Comparison of ENCODE assay signal across 8 cellular contexts in the genomic region with DNA sequence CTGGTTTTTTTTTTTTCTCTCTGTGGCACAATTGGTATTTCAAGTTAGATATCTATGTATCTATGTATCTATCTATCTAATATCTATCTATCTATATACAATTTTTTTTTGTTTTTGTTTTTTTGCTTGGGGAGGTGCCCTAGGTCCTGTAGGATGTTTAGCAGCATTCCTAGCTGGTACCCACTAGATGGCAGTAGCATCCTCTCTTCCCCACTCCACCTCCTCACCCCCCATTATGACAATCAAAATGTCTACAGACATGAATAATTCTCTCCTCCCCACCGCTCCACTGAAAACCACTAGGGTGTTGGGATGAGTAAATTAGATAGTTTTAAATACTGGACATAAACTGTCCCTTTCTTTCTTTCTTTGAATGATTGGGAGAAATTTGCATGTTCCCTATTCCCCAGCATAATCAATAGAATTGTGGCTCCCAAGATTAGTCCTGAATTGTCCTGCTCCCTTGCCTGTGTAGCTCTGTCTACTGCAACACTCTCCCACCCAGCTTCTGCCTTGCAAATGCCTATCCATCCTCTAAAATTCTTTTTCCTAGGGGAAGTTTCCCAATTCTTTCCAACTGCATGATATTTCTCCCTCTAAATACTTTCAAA.
DNase-seq lines count a peak whose midpoint lies in the region; FAIRE-seq lines count a peak whose summit lies in the region.

No MANE protein-coding gene starts in this region.

- peaks cover 3% of the 10 kb centered on the region for H3K9me3 Mint-ChIP-seq in T-helper 2 cell treated with Interferon-gamma antibody and Interleukin-4, amounts not matched to agents 5 μg/mL and 100 μg/mL, for 36 hours

- in situ Hi-C loops in Caki2 (cut with HindIII; ENCODE audit: low pct_unique_long_range_greater_than_20kb, low sequenced_read_pairs), result no loop called here

- H3K36me3 Mint-ChIP-seq in T-helper 2 cell treated with Interferon-gamma antibody and Interleukin-4, amounts not matched to agents 5 μg/mL and 100 μg/mL, for 36 hours (ENCODE audit: low read depth), result no peaks in the 10 kb centered on the region

- no peak overlapping the region for H3K4me3 Mint-ChIP-seq in T-helper 2 cell treated with Interferon-gamma antibody and Interleukin-4, amounts not matched to agents 5 μg/mL and 100 μg/mL, for 36 hours

- FAIRE-seq in GM19239 (lab: Jason Lieb, UNC), result no peak

- no peak overlapping the region for H3K27ac Mint-ChIP-seq in T-helper 2 cell treated with Interferon-gamma antibody and Interleukin-4, amounts not matched to agents 5 μg/mL and 100 μg/mL, for 36 hours

- no peaks in the 10 kb centered on the region for H3K4me1 Mint-ChIP-seq in T-helper 2 cell treated with Interferon-gamma antibody and Interleukin-4, amounts not matched to agents 5 μg/mL and 100 μg/mL, for 36 hours (ENCODE audit: low read depth)

- H3K27me3 Mint-ChIP-seq in T-helper 2 cell treated with Interferon-gamma antibody and Interleukin-4, amounts not matched to agents 5 μg/mL and 100 μg/mL, for 36 hours (ENCODE audit: low read depth), result no peaks in the 10 kb centered on the region

- DNase-seq in Caki2 (ENCODE audit: low read depth) (peak; percentile 23), GM19239 (ENCODE audit: insufficient read length, low spot score) (peak; percentile 13), HS-5 (ENCODE audit: low read depth) (peak; percentile 23), SK-N-DZ (ENCODE audit: low spot score) (peak; percentile 52), glomerular visceral epithelial cell (ENCODE audit: extremely low spot score) (peak; percentile 66), T1000 (lab: John Stamatoyannopoulos, UW) (no peak)
- DNase-seq in T-helper 2 cell treated with Interferon-gamma antibody and Interleukin-4, amounts not matched to agents 5 μg/mL and 100 μg/mL, for 36 hours (ENCODE audit: low spot score), result no peak
- DNase-seq in stimulated activated CD4-positive, alpha-beta T cell treated with anti-CD3 and anti-CD28 coated beads, Interleukin-1b, Interleukin-23, amount 100 ng/mL, for 48 hours, result no peak

Comparison
In these comparisons a context has a peak if more than half of its experiments do, and no peak if none do; other contexts are left out.
1. DNase-seq: peak in Caki2 (single experiment), GM19239 (single experiment), HS-5 (single experiment), SK-N-DZ (single experiment) and glomerular visceral epithelial cell (single experiment); none in T-helper 2 cell treated with Interferon-gamma antibody and Interleukin-4, amounts not matched to agents 5 μg/mL and 100 μg/mL, for 36 hours (single experiment), stimulated activated CD4-positive, alpha-beta T cell treated with anti-CD3 and anti-CD28 coated beads, Interleukin-1b, Interleukin-23, amount 100 ng/mL, for 48 hours (single experiment) and T1000 (single experiment).